ENCODE assay signal across 10 cellular contexts in genomic region chr16:17365591-17366298, GRCh38.
DNase-seq lines count a peak whose midpoint lies in the region; ATAC-seq, FAIRE-seq and TF ChIP-seq lines count a peak whose summit lies in the region.
"Had no signal": no experiment of that assay in that cellular context is flagged by ENCODE, and none has a peak within 500 bp of the region (broad histone marks: within the 10 kb centered on the region; RNA-seq: fewer than 3 reads in every experiment).

No MANE protein-coding gene starts in this region.

- intact Hi-C loops in vagina (cut with DNase I), result no loop called here

- FAIRE-seq in astrocyte (lab: Jason Lieb, UNC), result no peak

- peak overlapping the region; percentile 92 for H3K27ac ChIP-seq in BLaER1
- H3K27ac ChIP-seq in GM23338 (ENCODE audit: low read depth), result peak overlapping the region; percentile 86
- no peak overlapping the region for H3K27ac ChIP-seq in astrocyte (ENCODE audit: low read depth, low read length)
- H3K27ac ChIP-seq in vagina, result no peak overlapping the region
- H3K27ac ChIP-seq: ascending aorta had no signal

- no peak for ATAC-seq in GM23338
- ATAC-seq in naive B cell (ENCODE audit: low read depth in 2 of 2), result no peak
- ATAC-seq in HG02938 (IDR thresholded peaks at IDR 0.05; ENCODE audit: unreplicated experiment), result no peak

- H3K27me3 Mint-ChIP-seq in GM23338 (ENCODE audit: insufficient read depth, low read depth, poor library complexity) (peaks cover 6% of the 10 kb centered on the region), astrocyte (ENCODE audit: low read depth, unreplicated experiment) (no peaks in the 10 kb centered on the region), naive B cell (no peaks in the 10 kb centered on the region)

- H3K79me2 ChIP-seq in GM23338 (replicated peaks; ENCODE audit: insufficient read depth) (peaks cover 74% of the 10 kb centered on the region), astrocyte (ENCODE audit: insufficient read depth, low read length) (peaks cover 72% of the 10 kb centered on the region)

- no peaks in the 10 kb centered on the region for H3K9me3 ChIP-seq in BLaER1
- H3K9me3 ChIP-seq in astrocyte (ENCODE audit: insufficient read depth, low read depth, low read length), result no peaks in the 10 kb centered on the region
- H3K9me3 ChIP-seq in vagina, result no peaks in the 10 kb centered on the region
- H3K9me3 ChIP-seq: ascending aorta, prostate gland had no signal

- H3K36me3 ChIP-seq in BLaER1 (peaks cover 14% of the 10 kb centered on the region), GM23338 (ENCODE audit: insufficient read depth) (no peaks in the 10 kb centered on the region), astrocyte (ENCODE audit: insufficient read depth, low read length) (no peaks in the 10 kb centered on the region), vagina (no peaks in the 10 kb centered on the region)
- H3K36me3 ChIP-seq: ascending aorta, prostate gland had no signal

- no peak overlapping the region for H2AFZ ChIP-seq in GM23338
- no peak overlapping the region for H2AFZ ChIP-seq in astrocyte (ENCODE audit: low read depth, low read length)

- H3K4me1 ChIP-seq in BLaER1 (peaks cover 98% of the 10 kb centered on the region), GM23338 (ENCODE audit: insufficient read depth) (peaks cover 44% of the 10 kb centered on the region), astrocyte (ENCODE audit: insufficient read depth, low read length) (peaks cover 53% of the 10 kb centered on the region), vagina (peaks cover 82% of the 10 kb centered on the region)
- H3K4me1 ChIP-seq: prostate gland had no signal

- H3K27me3 ChIP-seq in BLaER1 (no peaks in the 10 kb centered on the region), GM23338 (ENCODE audit: insufficient read depth) (no peaks in the 10 kb centered on the region), astrocyte (ENCODE audit: insufficient read depth, low read length) (no peaks in the 10 kb centered on the region), vagina (no peaks in the 10 kb centered on the region)
- H3K27me3 ChIP-seq: ascending aorta had no signal

- H4K20me1 ChIP-seq in BLaER1 (peaks cover 3% of the 10 kb centered on the region), GM23338 (replicated peaks; ENCODE audit: insufficient read depth) (no peaks in the 10 kb centered on the region), astrocyte (ENCODE audit: insufficient read depth, low read length) (peaks cover 96% of the 10 kb centered on the region)

- H3K36me3 Mint-ChIP-seq in GM23338 (ENCODE audit: low read depth), result no peaks in the 10 kb centered on the region
- H3K36me3 Mint-ChIP-seq in astrocyte (ENCODE audit: low read depth, unreplicated experiment), result no peaks in the 10 kb centered on the region
- peaks cover 4 to 7% of the 10 kb centered on the region in 2 donors for H3K36me3 Mint-ChIP-seq in naive B cell

- H3K9me3 Mint-ChIP-seq in GM23338, result no peaks in the 10 kb centered on the region
- H3K9me3 Mint-ChIP-seq in astrocyte (ENCODE audit: unreplicated experiment), result no peaks in the 10 kb centered on the region
- H3K9me3 Mint-ChIP-seq in naive B cell, result peaks cover 0 to 6% (median 0%) of the 10 kb centered on the region in 7 donors

- no peak for TF ChIP-seq POLR2A in vagina (IDR thresholded peaks at IDR 0.05)

- DNase-seq in GM23338 (ENCODE audit: low spot score), result no peak
- DNase-seq in astrocyte (ENCODE audit: low read depth), result peak; percentile 61
- no peak for DNase-seq in naive B cell
- DNase-seq in vagina (ENCODE audit: extremely low spot score in 2 of 2), result no peak
- DNase-seq in GM19240 (ENCODE audit: insufficient read length, low spot score), result no peak
- DNase-seq: stimulated activated CD4-positive, alpha-beta T cell treated with anti-CD3 and anti-CD28 coated beads, Interleukin-4, amount 100 ng/mL, for 4 hours had no signal

- peaks cover 52% of the 10 kb centered on the region for H3K4me1 Mint-ChIP-seq in GM23338
- H3K4me1 Mint-ChIP-seq in astrocyte (ENCODE audit: low read depth, unreplicated experiment), result peaks cover 52% of the 10 kb centered on the region
- H3K4me1 Mint-ChIP-seq in naive B cell, result peaks cover 81 to 100% (median 98%) of the 10 kb centered on the region in 3 donors

- no peak overlapping the region for H3K4me3 Mint-ChIP-seq in GM23338
- no peak overlapping the region for H3K4me3 Mint-ChIP-seq in astrocyte (ENCODE audit: unreplicated experiment)
- peak overlapping the region in 6 of 8 donors; percentile 36 to 95 (median 64) for H3K4me3 Mint-ChIP-seq in naive B cell

- H3K9ac ChIP-seq in BLaER1, result 0 out of 2 replicates have a peak overlapping the region, but pooled peaks have one; percentile 7
- H3K9ac ChIP-seq in astrocyte (ENCODE audit: low read length), result peak overlapping the region; percentile 21

- H3K27ac Mint-ChIP-seq in GM23338 (no peak overlapping the region), astrocyte (ENCODE audit: unreplicated experiment) (no peak overlapping the region), naive B cell (peak overlapping the region; percentile 81 to 99 (median 98))

- H3K4me3 ChIP-seq in BLaER1 (no peak overlapping the region), GM23338 (no peak overlapping the region), astrocyte (ENCODE audit: insufficient read depth, low read depth, low read length) (no peak overlapping the region), vagina (no peak overlapping the region)
- H3K4me3 ChIP-seq: ascending aorta, prostate gland had no signal

- 0 out of 2 replicates have a peak, but pooled peaks cover 4% of the 10 kb centered on the region for H3K9me2 ChIP-seq in GM23338 (ENCODE audit: insufficient read depth)

- H3K4me2 ChIP-seq in BLaER1, result peak overlapping the region; percentile 92
- 0 out of 2 replicates have a peak overlapping the region, but pooled peaks have one; percentile 39 for H3K4me2 ChIP-seq in GM23338
- H3K4me2 ChIP-seq in astrocyte (ENCODE audit: low read length), result peak overlapping the region; percentile 60

- H3F3A ChIP-seq in GM23338 (replicated peaks; ENCODE audit: low read depth), result no peaks in the 10 kb centered on the region

- TF ChIP-seq CTCF in GM23338 (conservative IDR thresholded peaks at IDR 0.05; ENCODE audit: low read depth in 2 of 2), result no peak
- no peak for TF ChIP-seq CTCF in astrocyte (IDR thresholded peaks at IDR 0.05; ENCODE audit: insufficient read depth, low read depth, low read length)
- no peak for TF ChIP-seq CTCF in vagina (IDR thresholded peaks at IDR 0.05)

TF ChIP-seq in GM23338, 12 proteins besides CTCF, POLR2A, EP300 and RAD21 (continues in another document):
- TF ChIP-seq CREB1 (CRISPR knock-in tag; IDR thresholded peaks at IDR 0.05; ENCODE audit: low read depth) (no peak), ZNF331 (CRISPR knock-in tag; IDR thresholded peaks at IDR 0.05; ENCODE audit: low read depth) (no peak), JUNB (IDR thresholded peaks at IDR 0.05; ENCODE audit: unreplicated experiment) (no peak), EZH2phosphoT487 (IDR thresholded peaks at IDR 0.05; ENCODE audit: unreplicated experiment) (no peak), POLR2AphosphoS5 (IDR thresholded peaks at IDR 0.05; ENCODE audit: low read depth) (no peak)

Comparison
In these comparisons a context has a peak if more than half of its experiments do, and no peak if none do; other contexts are left out.
1. H3K27ac ChIP-seq: peak in BLaER1 (single experiment) and GM23338 (single experiment); none in astrocyte (single experiment) and vagina (single experiment).
2. H3K4me2 ChIP-seq: peak in every context shown above with its lines; median percentile 92 in BLaER1; 60 in astrocyte; 39 in GM23338.
3. H3K27ac Mint-ChIP-seq: peak in naive B cell (6 of 6); none in GM23338 (single experiment) and astrocyte (single experiment).
4. H3K4me3 Mint-ChIP-seq: peak in naive B cell (6 of 8); none in GM23338 (single experiment) and astrocyte (single experiment).